ENCODE assay signal across 13 cellular contexts in genomic region chr10:104766341-104766740, GRCh38.
DNase-seq lines count a peak whose midpoint lies in the region; ATAC-seq, FAIRE-seq and TF ChIP-seq lines count a peak whose summit lies in the region.
"Had no signal": no experiment of that assay in that cellular context is flagged by ENCODE, and none has a peak within 500 bp of the region (broad histone marks: within the 10 kb centered on the region; RNA-seq: fewer than 3 reads in every experiment).

No MANE protein-coding gene starts in this region.

- H3K56ac ChIP-seq in H1 (replicated peaks; ENCODE audit: insufficient read length, low read depth, low read length), result no peak overlapping the region

- H3K4me3 ChIP-seq in MG63 (no peak overlapping the region), H1 (ENCODE audit: extremely low read depth in 1 of 4, insufficient read depth in 2 of 4, low read depth in 3 of 4, low read length in 4 of 4) (no peak overlapping the region)
- H3K4me3 ChIP-seq: right atrium auricular region had no signal

- TF ChIP-seq RAD21 in H1 (IDR thresholded peaks at IDR 0.05 in 1 of 2, conservative IDR thresholded peaks at IDR 0.05 in 1 of 2; ENCODE audit: low read depth in 2 of 2, low read length in 2 of 2), result no peak

- H3K79me1 ChIP-seq in H1 (ENCODE audit: low read depth, low read length), result no peaks in the 10 kb centered on the region; the same call in 1 of the 2 replicates

- H3K4me1 ChIP-seq in H1 (replicated peaks in 1 of 4; ENCODE audit: control insufficient read depth in 3 of 4, insufficient read depth in 4 of 4, low read length in 3 of 4), result peaks cover 0 to 2% (median 0%) of the 10 kb centered on the region in 4 experiments; a peak in 1 of 7 replicates
- H3K4me1 ChIP-seq: right atrium auricular region had no signal

- POLR2A ChIA-PET in H1 (lab: Charles Lee; ENCODE audit: partially characterized antibody), result no interaction called here

- H3K4ac ChIP-seq in H1 (replicated peaks; ENCODE audit: insufficient read length, low read depth, low read length), result no peak overlapping the region

- H2BK120ac ChIP-seq in H1 (replicated peaks; ENCODE audit: low read depth, low read length), result no peak overlapping the region

- H2BK15ac ChIP-seq in H1 (ENCODE audit: low read length), result no peak overlapping the region

- H3K36me3 ChIP-seq in MG63 (no peaks in the 10 kb centered on the region), H1 (ENCODE audit: control insufficient read depth in 2 of 4, insufficient read depth in 4 of 4, low read length in 3 of 4) (no peaks in the 10 kb centered on the region)
- H3K36me3 ChIP-seq: right atrium auricular region had no signal

- DNase-seq in MG63, result peak; percentile 22
- no peak for DNase-seq in H1 (ENCODE audit: low read depth in 1 of 2, low spot score in 2 of 2)
- DNase-seq in sciatic nerve (ENCODE audit: low spot score), result no peak
- DNase-seq in activated T-helper 1 cell treated with anti-CD3 and anti-CD28 coated beads, Interleukin-12 subunit alpha, Interleukin-12 subunit beta, Interleukin-2, Interleukin-4 antibody, amounts not matched to agents 30 ng/mL and 10 ng/mL and 1 ng/mL, durations not matched to agents 14 hours and 24 hours and 36 hours (ENCODE audit: low spot score), result no peak
- no peak for DNase-seq in NCI-H2107 treated with DMSO at 0.1 percent for 48 hours (lab: John Stamatoyannopoulos, UW; ENCODE audit: unreplicated experiment)
- DNase-seq: CD4-positive, CD25-positive, alpha-beta regulatory T cell; GF-D8; Kasumi-1; kidney had no signal

- no peak overlapping the region for H2BK5ac ChIP-seq in H1 (ENCODE audit: low read depth, low read length)

- H3K27ac ChIP-seq in H1 (ENCODE audit: low read depth, low read length), result no peak overlapping the region
- H3K27ac ChIP-seq: right atrium auricular region had no signal

- H3K4me3 Mint-ChIP-seq in activated T-helper 1 cell treated with anti-CD3 and anti-CD28 coated beads, Interleukin-12 subunit alpha, Interleukin-12 subunit beta, Interleukin-2, Interleukin-4 antibody, amounts not matched to agents 30 ng/mL and 10 ng/mL and 1 ng/mL, durations not matched to agents 14 hours and 24 hours and 36 hours, result no peak overlapping the region
- H3K4me3 Mint-ChIP-seq: CD4-positive, CD25-positive, alpha-beta regulatory T cell; dendritic cell treated with granulocyte-macrophage colony-stimulating factor and Interleukin-4, amounts not matched to agents 40 ng/mL and 50 ng/mL, for 4 days had no signal

- no peak overlapping the region for H2AFZ ChIP-seq in H1 (ENCODE audit: low read length)

- H3K27me3 ChIP-seq in MG63 (no peaks in the 10 kb centered on the region), H1 (replicated peaks in 1 of 4; ENCODE audit: control insufficient read depth in 3 of 4, extremely low read depth in 1 of 4, insufficient read depth in 3 of 4, low read length in 3 of 4) (no peaks in the 10 kb centered on the region; a peak in 3 of 7 replicates)
- H3K27me3 ChIP-seq: right atrium auricular region had no signal

- no peak overlapping the region for H2BK20ac ChIP-seq in H1 (ENCODE audit: low read length)

- H3K23ac ChIP-seq in H1 (ENCODE audit: insufficient read length), result no peak overlapping the region

- no peaks in the 10 kb centered on the region for H4K20me1 ChIP-seq in H1 (replicated peaks in 1 of 2; ENCODE audit: control insufficient read depth in 1 of 2, insufficient read depth in 2 of 2, low read length in 2 of 2)

- peaks cover 1% of the 10 kb centered on the region for H3K27me3 Mint-ChIP-seq in activated T-helper 1 cell treated with anti-CD3 and anti-CD28 coated beads, Interleukin-12 subunit alpha, Interleukin-12 subunit beta, Interleukin-2, Interleukin-4 antibody, amounts not matched to agents 30 ng/mL and 10 ng/mL and 1 ng/mL, durations not matched to agents 14 hours and 24 hours and 36 hours (ENCODE audit: insufficient read depth)
- H3K27me3 Mint-ChIP-seq: CD4-positive, CD25-positive, alpha-beta regulatory T cell had no signal

- H4K91ac ChIP-seq in H1 (replicated peaks; ENCODE audit: insufficient read length, low read length), result no peak overlapping the region

- no peak for TF ChIP-seq POLR2A in H1 (IDR thresholded peaks at IDR 0.05; ENCODE audit: control extremely low read depth in 1 of 2, low read depth in 2 of 2, low read length in 2 of 2)

- no peak overlapping the region for H3K27ac Mint-ChIP-seq in activated T-helper 1 cell treated with anti-CD3 and anti-CD28 coated beads, Interleukin-12 subunit alpha, Interleukin-12 subunit beta, Interleukin-2, Interleukin-4 antibody, amounts not matched to agents 30 ng/mL and 10 ng/mL and 1 ng/mL, durations not matched to agents 14 hours and 24 hours and 36 hours
- H3K27ac Mint-ChIP-seq: CD4-positive, CD25-positive, alpha-beta regulatory T cell; dendritic cell treated with granulocyte-macrophage colony-stimulating factor and Interleukin-4, amounts not matched to agents 40 ng/mL and 50 ng/mL, for 4 days had no signal

- no peaks in the 10 kb centered on the region for H3K36me3 Mint-ChIP-seq in activated T-helper 1 cell treated with anti-CD3 and anti-CD28 coated beads, Interleukin-12 subunit alpha, Interleukin-12 subunit beta, Interleukin-2, Interleukin-4 antibody, amounts not matched to agents 30 ng/mL and 10 ng/mL and 1 ng/mL, durations not matched to agents 14 hours and 24 hours and 36 hours (ENCODE audit: low read depth)
- H3K36me3 Mint-ChIP-seq: CD4-positive, CD25-positive, alpha-beta regulatory T cell had no signal

- H3K23me2 ChIP-seq in H1 (ENCODE audit: low read depth, low read length), result no peaks in the 10 kb centered on the region

- no peak for FAIRE-seq in H1 (lab: Jason Lieb, UNC)
- FAIRE-seq: kidney had no signal

- H3K9me3 ChIP-seq in MG63, result no peaks in the 10 kb centered on the region
- H3K9me3 ChIP-seq in H1 (ENCODE audit: insufficient read depth in 2 of 2, low read depth in 1 of 2, low read length in 1 of 2), result no peaks in the 10 kb centered on the region
- H3K9me3 ChIP-seq: right atrium auricular region had no signal

- no peak overlapping the region for H3K18ac ChIP-seq in H1 (ENCODE audit: extremely low read depth, low read length)

- H4K8ac ChIP-seq in H1 (ENCODE audit: extremely low read depth, insufficient read depth, low read length), result no peak overlapping the region; the same call in 1 of the 2 replicates

- no peaks in the 10 kb centered on the region for H3K9me3 Mint-ChIP-seq in activated T-helper 1 cell treated with anti-CD3 and anti-CD28 coated beads, Interleukin-12 subunit alpha, Interleukin-12 subunit beta, Interleukin-2, Interleukin-4 antibody, amounts not matched to agents 30 ng/mL and 10 ng/mL and 1 ng/mL, durations not matched to agents 14 hours and 24 hours and 36 hours
- H3K9me3 Mint-ChIP-seq: CD4-positive, CD25-positive, alpha-beta regulatory T cell; dendritic cell treated with granulocyte-macrophage colony-stimulating factor and Interleukin-4, amounts not matched to agents 40 ng/mL and 50 ng/mL, for 4 days had no signal

- H2BK12ac ChIP-seq in H1 (ENCODE audit: low read depth, low read length), result no peak overlapping the region

- 67% methylated on average over 2 of the region's 2 CpGs; no CpG with 5 or more reads in 1 of the 2 experiments for WGBS in H1 (ENCODE audit: extremely low coverage in 1 of 2, insufficient coverage in 1 of 2, insufficient read length in 1 of 2, insufficient replicate concordance in 2 of 2, low coverage in 1 of 2, low lambda C conversion rate in 2 of 2, missing lambda C conversion rate in 1 of 2), 2 experiments

- ATAC-seq in GM18909 (IDR thresholded peaks at IDR 0.05; ENCODE audit: poor library complexity, unreplicated experiment), result peak; percentile 34
- ATAC-seq in sciatic nerve, result peak; percentile 36
- no peak for ATAC-seq in GM19395 (IDR thresholded peaks at IDR 0.05; ENCODE audit: unreplicated experiment)

- 0 out of 2 replicates have a peak overlapping the region, but pooled peaks have one; percentile 46 for H2AK5ac ChIP-seq in H1 (ENCODE audit: low read depth, low read length)

- no peak overlapping the region for H3K4me2 ChIP-seq in H1 (ENCODE audit: insufficient read depth in 1 of 2, low read depth in 2 of 2, low read length in 2 of 2)

- no peak overlapping the region for H4K5ac ChIP-seq in H1 (ENCODE audit: insufficient read length, low read depth, low read length)

- no peaks in the 10 kb centered on the region for H3K4me1 Mint-ChIP-seq in activated T-helper 1 cell treated with anti-CD3 and anti-CD28 coated beads, Interleukin-12 subunit alpha, Interleukin-12 subunit beta, Interleukin-2, Interleukin-4 antibody, amounts not matched to agents 30 ng/mL and 10 ng/mL and 1 ng/mL, durations not matched to agents 14 hours and 24 hours and 36 hours (ENCODE audit: low read depth)
- H3K4me1 Mint-ChIP-seq: CD4-positive, CD25-positive, alpha-beta regulatory T cell had no signal

- intact Hi-C loops in sciatic nerve (cut with DNase I), result no loop called here
- intact Hi-C loops in activated T-helper 1 cell treated with anti-CD3 and anti-CD28 coated beads, Interleukin-12 subunit alpha, Interleukin-12 subunit beta, Interleukin-2, Interleukin-4 antibody, amounts not matched to agents 30 ng/mL and 10 ng/mL and 1 ng/mL, durations not matched to agents 14 hours and 24 hours and 36 hours (cut with micrococcal nuclease), result no loop called here

- no peak for TF ChIP-seq CTCF in H1 (IDR thresholded peaks at IDR 0.05; ENCODE audit: control extremely low read depth in 1 of 3, insufficient read depth in 1 of 3, low read depth in 1 of 3, low read length in 3 of 3)

- CTCF ChIA-PET in H1 (lab: Charles Lee; ENCODE audit: partially characterized antibody), result interaction anchor here (1.1 to 1.4 kb wide), 4 partner anchors 9 to 297 kb away, joined by 3 to 4 read pairs (median 4); no protein-coding TSS in a partner anchor

- H3K14ac ChIP-seq in H1 (ENCODE audit: insufficient read length), result no peak overlapping the region

- TF ChIP-seq EP300 in H1 (IDR thresholded peaks at IDR 0.05; ENCODE audit: borderline replicate concordance in 1 of 2, low read depth in 2 of 2, low read length in 2 of 2), result no peak

- no peaks in the 10 kb centered on the region for H3K79me2 ChIP-seq in H1 (ENCODE audit: control insufficient read depth in 1 of 2, insufficient read depth in 2 of 2, low read length in 2 of 2)

- no peak overlapping the region for H3K9ac ChIP-seq in H1 (replicated peaks in 1 of 4; ENCODE audit: extremely low read depth in 1 of 4, low read depth in 3 of 4, low read length in 3 of 4)

TF ChIP-seq in H1, 55 proteins besides CTCF, POLR2A, EP300 and RAD21:
- TF ChIP-seq TCF12 (IDR thresholded peaks at IDR 0.05; ENCODE audit: low read depth, low read length) (no peak), SP4 (IDR thresholded peaks at IDR 0.05; ENCODE audit: low read length) (no peak), NANOG (IDR thresholded peaks at IDR 0.05; ENCODE audit: insufficient read depth, low read depth, low read length, poor library complexity, severe bottlenecking) (no peak)
TF ChIP-seq in H1: peak in this region for 0.
